In genomic region chr12:96445743-96446655, GRCh38 we compare ENCODE assay signal across 8 cellular contexts. TPM values are rescaled to one million over a fixed set of nuclear protein-coding genes. Genes with fewer than 3 reads are reported as not detected.
A peak's percentile ranks its signal among the peaks of the same experiment; 100 is the strongest.
DNase-seq lines count a peak whose midpoint lies in the region; ATAC-seq and TF ChIP-seq lines count a peak whose summit lies in the region.

No MANE protein-coding gene starts in this region.

- H3K4me1 ChIP-seq in psoas muscle (no peaks in the 10 kb centered on the region), ovary (ENCODE audit: insufficient read depth) (no peaks in the 10 kb centered on the region)

- no peak for TF ChIP-seq EP300 in ovary (IDR thresholded peaks at IDR 0.05)

- peaks cover 40% of the 10 kb centered on the region for H3K4me1 Mint-ChIP-seq in activated CD4-positive, alpha-beta T cell treated with anti-CD3 and anti-CD28 coated beads, Interleukin-2, amount 10 ng/mL, durations not matched to agents 24 days and 14 days

- peak; percentile 98 for ATAC-seq in GM19467 (IDR thresholded peaks at IDR 0.05; ENCODE audit: unreplicated experiment)
- ATAC-seq in esophagus mucosa: peak; percentile 84
- ATAC-seq in psoas muscle: peak; percentile 15 to 68 (median 64)
- ATAC-seq in HG03439 (IDR thresholded peaks at IDR 0.05; ENCODE audit: unreplicated experiment): no peak

- 60 to 66% (median 66%) methylated on average over 6 of the region's 6 CpGs for WGBS in psoas muscle, 3 donors
- WGBS in ovary, 3 donors: 59 to 61% (median 60%) methylated on average over 6 of the region's 6 CpGs

- H3K36me3 Mint-ChIP-seq in activated CD4-positive, alpha-beta T cell treated with anti-CD3 and anti-CD28 coated beads, Interleukin-2, amount 10 ng/mL, durations not matched to agents 24 days and 14 days (ENCODE audit: low read depth): peaks cover 8% of the 10 kb centered on the region

- H3K27ac Mint-ChIP-seq in activated CD4-positive, alpha-beta T cell treated with anti-CD3 and anti-CD28 coated beads, Interleukin-2, amount 10 ng/mL, durations not matched to agents 24 days and 14 days: peak overlapping the region; percentile 87

- no peak overlapping the region for H3K4me3 ChIP-seq in psoas muscle
- no peak overlapping the region for H3K4me3 ChIP-seq in ovary

- intact Hi-C loops in activated CD4-positive, alpha-beta T cell treated with anti-CD3 and anti-CD28 coated beads, Interleukin-2, amount 10 ng/mL, durations not matched to agents 24 days and 14 days (cut with micrococcal nuclease): loop anchor here (1.0 kb wide), 7 partner anchors 12 to 399 kb away; no protein-coding TSS in a partner anchor
- intact Hi-C loops in psoas muscle (cut with DNase I) (no loop called here), ovary (cut with DNase I) (no loop called here)

- H3K36me3 ChIP-seq in psoas muscle (ENCODE audit: insufficient read depth in 1 of 2, low read depth in 1 of 2): no peaks in the 10 kb centered on the region
- no peaks in the 10 kb centered on the region for H3K36me3 ChIP-seq in ovary

- H3K27ac ChIP-seq in psoas muscle (peak overlapping the region; percentile 44), ovary (no peak overlapping the region)

- peak; percentile 53 for DNase-seq in CD1c-positive myeloid dendritic cell (ENCODE audit: extremely low spot score)
- DNase-seq in HS-5 (ENCODE audit: low read depth): peak; percentile 97
- DNase-seq in activated CD4-positive, alpha-beta T cell treated with anti-CD3 and anti-CD28 coated beads, Interleukin-2, amount 10 ng/mL, durations not matched to agents 24 days and 14 days: peak; percentile 90
- no peak for DNase-seq in psoas muscle
- no peak for DNase-seq in ovary

- no peaks in the 10 kb centered on the region for H3K27me3 ChIP-seq in psoas muscle (ENCODE audit: insufficient read depth in 3 of 3, low read length in 2 of 3)
- H3K27me3 ChIP-seq in ovary: no peaks in the 10 kb centered on the region

- H3K4me3 Mint-ChIP-seq in activated CD4-positive, alpha-beta T cell treated with anti-CD3 and anti-CD28 coated beads, Interleukin-2, amount 10 ng/mL, durations not matched to agents 24 days and 14 days: peak overlapping the region; percentile 70

- TF ChIP-seq CTCF in psoas muscle (IDR thresholded peaks at IDR 0.05): no peak
- no peak for TF ChIP-seq CTCF in ovary (IDR thresholded peaks at IDR 0.05)

- no peak for TF ChIP-seq POLR2A in ovary (IDR thresholded peaks at IDR 0.05)

- H3K27me3 Mint-ChIP-seq in activated CD4-positive, alpha-beta T cell treated with anti-CD3 and anti-CD28 coated beads, Interleukin-2, amount 10 ng/mL, durations not matched to agents 24 days and 14 days: no peaks in the 10 kb centered on the region

- peaks cover 11% of the 10 kb centered on the region for H3K9me3 Mint-ChIP-seq in activated CD4-positive, alpha-beta T cell treated with anti-CD3 and anti-CD28 coated beads, Interleukin-2, amount 10 ng/mL, durations not matched to agents 24 days and 14 days

- H3K9me3 ChIP-seq in psoas muscle (no peaks in the 10 kb centered on the region), ovary (no peaks in the 10 kb centered on the region)

RNA-seq across cellular contexts. Expression of gene CFAP54, which starts 43.4 kb away (rescaled TPM):
- total RNA-seq in activated CD4-positive, alpha-beta T cell treated with anti-CD3 and anti-CD28 coated beads, Interleukin-2, amount 10 ng/mL, durations not matched to agents 24 days and 14 days: 0.09 TPM in 2 replicates
- total RNA-seq in esophagus mucosa: 0.28 TPM
- under 1 TPM in 2 of 4 donors, not detected in 2; 0.13 to 0.14 TPM for total RNA-seq in psoas muscle
- polyA plus RNA-seq in psoas muscle: under 1 TPM in 2 of 3 donors, not detected in 1; 0.03 to 0.04 TPM
- total RNA-seq in ovary: 10 to 100 TPM in 1 of 7 donors, 1 to 10 TPM in 4, under 1 TPM in 2; 0.58 to 29.8 (median 2.1) TPM
- polyA plus RNA-seq in ovary: under 1 TPM; 0.15 to 0.37 TPM

RNA-seq across cellular contexts. Expression of gene CDK17, which starts 45.8 kb away (rescaled TPM):
- total RNA-seq in activated CD4-positive, alpha-beta T cell treated with anti-CD3 and anti-CD28 coated beads, Interleukin-2, amount 10 ng/mL, durations not matched to agents 24 days and 14 days: 28.0 and 30.5 TPM in 2 replicates
- total RNA-seq in esophagus mucosa (16.7 TPM), psoas muscle (10 to 100 TPM; 13.3 to 21.4 (median 16.1) TPM), ovary (10 to 100 TPM; 28.0 to 59.2 (median 31.4) TPM)
- polyA plus RNA-seq in psoas muscle (10 to 100 TPM in 1 of 3 donors, 1 to 10 TPM in 2; 7.2 to 10.2 (median 8.8) TPM), ovary (10 to 100 TPM; 13.8 to 23.0 TPM)

Comparison
In these comparisons a context has a peak if more than half of its experiments do, and no peak if none do; other contexts are left out.
1. DNase-seq: peak in CD1c-positive myeloid dendritic cell (single experiment), HS-5 (single experiment) and activated CD4-positive, alpha-beta T cell treated with anti-CD3 and anti-CD28 coated beads, Interleukin-2, amount 10 ng/mL, durations not matched to agents 24 days and 14 days (single experiment); none in psoas muscle (0 of 2) and ovary (0 of 5).